ENCODE assay signal across 8 cellular contexts in the genomic region with DNA sequence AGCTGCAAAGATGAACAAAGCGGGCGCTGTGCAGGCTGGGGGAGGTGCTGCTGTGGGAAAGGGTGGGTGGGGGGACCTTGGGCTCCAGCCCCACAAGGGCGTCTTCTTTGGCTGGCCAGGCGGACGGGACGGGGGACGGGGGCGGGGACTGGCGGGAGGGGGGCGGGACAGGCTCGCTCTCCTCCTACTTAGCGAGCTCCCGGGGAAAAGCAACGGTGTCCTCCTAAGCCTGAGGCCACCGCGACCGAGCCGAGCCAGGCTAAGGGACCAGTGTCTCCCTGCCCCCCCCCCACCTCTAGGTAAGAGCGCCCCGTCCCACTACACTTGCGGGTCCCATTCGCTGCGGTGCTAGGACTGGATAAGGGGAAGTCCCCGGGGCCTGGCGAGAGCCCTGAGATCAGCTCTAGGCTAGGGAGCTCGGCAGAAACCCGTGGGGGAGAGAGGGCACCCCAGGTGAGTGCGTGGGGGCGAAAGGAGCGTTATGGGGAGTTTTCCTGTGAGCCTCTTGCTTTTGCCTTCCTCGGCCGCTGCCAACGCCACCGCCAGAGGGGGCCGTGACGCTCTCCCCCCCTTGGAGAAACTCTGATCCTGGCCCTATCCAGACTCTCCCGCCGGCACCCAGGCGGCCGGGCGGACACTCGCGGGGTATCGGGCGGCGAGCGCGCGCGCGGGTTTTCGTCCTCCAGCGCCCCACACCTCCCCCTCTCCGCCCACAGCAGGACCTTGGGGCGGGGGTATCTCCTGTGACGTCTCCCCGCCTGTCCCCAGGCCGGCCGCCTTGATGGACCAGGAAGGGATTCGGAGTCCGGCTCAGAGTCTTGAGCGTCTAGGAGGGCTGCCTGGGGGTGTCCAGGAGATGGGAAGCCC. TPM values are rescaled to one million over a fixed set of nuclear protein-coding genes. Genes with fewer than 3 reads are reported as not detected.
DNase-seq lines count a peak whose midpoint lies in the region; ATAC-seq, FAIRE-seq and TF ChIP-seq lines count a peak whose summit lies in the region.

PHLDB1 (plus strand) TSS at position 215 of the 867 bp plus-strand sequence. CDS start 6,222 bp downstream, outside the sequence.

- H3K9me3 Mint-ChIP-seq in CD14-positive monocyte: peaks cover 0 to 17% (median 12%) of the 10 kb centered on the region in 7 donors

- peak; percentile 35 to 46 for ATAC-seq in left cardiac atrium
- peak; percentile 41 to 65 (median 61) for ATAC-seq in pancreas
- ATAC-seq in HG03571 (IDR thresholded peaks at IDR 0.05; ENCODE audit: unreplicated experiment): no peak

- peaks cover 0 to 11% (median 0%) of the 10 kb centered on the region in 3 donors for H3K4me1 ChIP-seq in pancreas

- no peak for FAIRE-seq in pancreas (lab: Jason Lieb, UNC)

- H3K27ac ChIP-seq in pancreas: peak within 1 kb of the TSS; percentile 65 to 78 (median 72)

- DNase-seq in CD14-positive monocyte (ENCODE audit: low spot score) (no peak), HUDEP-2 (lab: John Stamatoyannopoulos, UW; ENCODE audit: unreplicated experiment in 76 of 76) (peak in 54 of 76 experiments; percentile 13 to 59 (median 39)), T follicular helper cell (ENCODE audit: low read depth) (peak; percentile 39), anterior cingulate cortex (lab: John Stamatoyannopoulos, UW) (peak in 52 of 58 donors; percentile 40 to 93 (median 77)), left cardiac atrium (peak; percentile 78), pancreas (peak in 5 of 6 donors; percentile 59 to 84 (median 68)), NCI-H2029 (lab: John Stamatoyannopoulos, UW) (no peak)

- no peaks in the 10 kb centered on the region for H3K27me3 ChIP-seq in pancreas

- peaks cover 38% of the 10 kb centered on the region for H3K4me1 Mint-ChIP-seq in CD14-positive monocyte

- H3K36me3 Mint-ChIP-seq in CD14-positive monocyte: peaks cover 17 to 21% of the 10 kb centered on the region in 2 donors

- intact Hi-C loops in CD14-positive monocyte (cut with micrococcal nuclease): no loop called here
- intact Hi-C loops in left cardiac atrium (cut with DNase I): loop anchor here in 1 of 2 donors (5.0 kb wide), 1 partner anchor 50 kb away; no protein-coding TSS in a partner anchor
- intact Hi-C loops in pancreas (cut with DNase I): no loop called here

- H3K4me3 Mint-ChIP-seq in CD14-positive monocyte: peak within 1 kb of the TSS; percentile 70 to 93

- no peaks in the 10 kb centered on the region for H3K9me3 ChIP-seq in pancreas

- no peaks in the 10 kb centered on the region for H3K36me3 ChIP-seq in pancreas

- WGBS in pancreas, 2 donors: 0 to 2% methylated on average over 55 to 62 of the region's 62 CpGs

- peak within 1 kb of the TSS; percentile 38 to 79 (median 60) for H3K4me3 ChIP-seq in pancreas

- TF ChIP-seq CTCF in CD14-positive monocyte (IDR thresholded peaks at IDR 0.05) (peak; percentile 23), pancreas (IDR thresholded peaks at IDR 0.05) (peak in 2 of 4 donors; percentile 18 to 19)

- peak within 1 kb of the TSS in 1 of 7 donors; percentile 33 for H3K27ac Mint-ChIP-seq in CD14-positive monocyte

- H3K27me3 Mint-ChIP-seq in CD14-positive monocyte (ENCODE audit: low read depth in 3 of 3): peaks cover 59 to 75% (median 69%) of the 10 kb centered on the region in 3 donors

RNA-seq across cellular contexts. Expression of gene PHLDB1, which starts in this region (rescaled TPM):
- polyA plus RNA-seq in CD14-positive monocyte (not detected), pancreas (100 to 1,000 TPM; 152 to 153 TPM)
- total RNA-seq in left cardiac atrium (100 to 1,000 TPM; 108 to 159 TPM), pancreas (10 to 100 TPM; 29.3 to 66.6 (median 41.0) TPM)

Comparison
In these comparisons a context has a peak if more than half of its experiments do, and no peak if none do; other contexts are left out.
1. RNA of gene PHLDB1 (polyA plus RNA-seq): 152 to 153 TPM in pancreas; not detected in CD14-positive monocyte; every median in the first group is over 100 times any median in the second.
2. DNase-seq: peak in HUDEP-2 (54 of 76), T follicular helper cell (single experiment), anterior cingulate cortex (52 of 58), left cardiac atrium (single experiment) and pancreas (5 of 6); none in CD14-positive monocyte (single experiment) and NCI-H2029 (single experiment).